8 cellular contexts compared by ENCODE assay signal in genomic region chr2:54666741-54667639, GRCh38. TPM values are rescaled to one million over a fixed set of nuclear protein-coding genes. Genes with fewer than 3 reads are reported as not detected.
DNase-seq lines count a peak whose midpoint lies in the region; ATAC-seq, FAIRE-seq and TF ChIP-seq lines count a peak whose summit lies in the region.

No MANE protein-coding gene starts in this region.

- DNase-seq in G401 (ENCODE audit: low spot score): peak; percentile 89
- DNase-seq in astrocyte (ENCODE audit: low read depth): peak; percentile 24
- peak; percentile 39 to 77 (median 68) for DNase-seq in right cardiac atrium
- peak; percentile 83 for DNase-seq in putamen (ENCODE audit: low spot score)
- DNase-seq in hepatic stellate cell (ENCODE audit: low spot score): no peak
- no peak for DNase-seq in activated CD4-positive, alpha-beta memory T cell treated with anti-CD3 and anti-CD28 coated beads for 36 hours

- H3K36me3 Mint-ChIP-seq in astrocyte (ENCODE audit: low read depth, unreplicated experiment): peaks cover 48% of the 10 kb centered on the region
- peaks cover 49% of the 10 kb centered on the region for H3K36me3 Mint-ChIP-seq in activated CD4-positive, alpha-beta memory T cell treated with anti-CD3 and anti-CD28 coated beads for 36 hours

- H2AFZ ChIP-seq in astrocyte (ENCODE audit: low read depth, low read length): no peak overlapping the region

- H3K9me3 Mint-ChIP-seq in astrocyte (ENCODE audit: unreplicated experiment): no peaks in the 10 kb centered on the region
- H3K9me3 Mint-ChIP-seq in activated CD4-positive, alpha-beta memory T cell treated with anti-CD3 and anti-CD28 coated beads for 36 hours: no peaks in the 10 kb centered on the region

- TF ChIP-seq CTCF in astrocyte (IDR thresholded peaks at IDR 0.05; ENCODE audit: insufficient read depth, low read depth, low read length): no peak

- no peak overlapping the region for H3K27ac Mint-ChIP-seq in astrocyte (ENCODE audit: unreplicated experiment)
- no peak overlapping the region for H3K27ac Mint-ChIP-seq in activated CD4-positive, alpha-beta memory T cell treated with anti-CD3 and anti-CD28 coated beads for 36 hours

- POLR2A ChIA-PET in activated CD4-positive, alpha-beta memory T cell treated with anti-CD3 and anti-CD28 coated beads for 36 hours (lab: Charles Lee): interaction anchor here (1.8 kb wide), 1 partner anchor 38 kb away, joined by 5 read pairs; no protein-coding TSS in a partner anchor

- H3K9me3 ChIP-seq in astrocyte (ENCODE audit: insufficient read depth, low read depth, low read length): no peaks in the 10 kb centered on the region
- H3K9me3 ChIP-seq in right cardiac atrium (ENCODE audit: control insufficient read depth, low read length): no peaks in the 10 kb centered on the region

- no peak overlapping the region for H3K4me3 ChIP-seq in astrocyte (ENCODE audit: insufficient read depth, low read depth, low read length)
- no peak overlapping the region for H3K4me3 ChIP-seq in right cardiac atrium (ENCODE audit: low read length)

- no peaks in the 10 kb centered on the region for H3K27me3 Mint-ChIP-seq in astrocyte (ENCODE audit: low read depth, unreplicated experiment)
- no peaks in the 10 kb centered on the region for H3K27me3 Mint-ChIP-seq in activated CD4-positive, alpha-beta memory T cell treated with anti-CD3 and anti-CD28 coated beads for 36 hours

- peaks cover 76% of the 10 kb centered on the region for H3K36me3 ChIP-seq in astrocyte (ENCODE audit: insufficient read depth, low read length)

- H3K27me3 ChIP-seq in astrocyte (ENCODE audit: insufficient read depth, low read length) (no peaks in the 10 kb centered on the region), right cardiac atrium (ENCODE audit: control insufficient read depth, insufficient read depth) (no peaks in the 10 kb centered on the region)

- no peak overlapping the region for H3K4me3 Mint-ChIP-seq in astrocyte (ENCODE audit: unreplicated experiment)
- H3K4me3 Mint-ChIP-seq in activated CD4-positive, alpha-beta memory T cell treated with anti-CD3 and anti-CD28 coated beads for 36 hours: no peak overlapping the region

- peak overlapping the region; percentile 45 for H3K27ac ChIP-seq in astrocyte (ENCODE audit: low read depth, low read length)
- peak overlapping the region; percentile 81 for H3K27ac ChIP-seq in right cardiac atrium (ENCODE audit: low read length)

- no peak for FAIRE-seq in astrocyte (lab: Jason Lieb, UNC)

- intact Hi-C loops in right cardiac atrium (cut with DNase I): no loop called here
- intact Hi-C loops in activated CD4-positive, alpha-beta memory T cell treated with anti-CD3 and anti-CD28 coated beads for 36 hours (cut with micrococcal nuclease): no loop called here

- ATAC-seq in right cardiac atrium: peak; percentile 57 to 74
- ATAC-seq in HG03469 (IDR thresholded peaks at IDR 0.05; ENCODE audit: unreplicated experiment): no peak
- no peak for ATAC-seq in HG03196 (IDR thresholded peaks at IDR 0.05; ENCODE audit: unreplicated experiment)

- CTCF ChIA-PET in activated CD4-positive, alpha-beta memory T cell treated with anti-CD3 and anti-CD28 coated beads for 36 hours (lab: Charles Lee): interaction anchor here (0.6 to 7.1 kb wide), 25 partner anchors 11 to 745 kb away, joined by 3 to 228 read pairs (median 4); partner anchors contain the start of gene EML6

- no peak overlapping the region for H3K9ac ChIP-seq in astrocyte (ENCODE audit: low read length)

- in situ Hi-C loops in G401 (cut with HindIII; ENCODE audit: low sequenced_read_pairs): no loop called here

- H4K20me1 ChIP-seq in astrocyte (ENCODE audit: insufficient read depth, low read length): peaks cover 47% of the 10 kb centered on the region

- peaks cover 12% of the 10 kb centered on the region for H3K4me1 Mint-ChIP-seq in astrocyte (ENCODE audit: low read depth, unreplicated experiment)
- peaks cover 2% of the 10 kb centered on the region for H3K4me1 Mint-ChIP-seq in activated CD4-positive, alpha-beta memory T cell treated with anti-CD3 and anti-CD28 coated beads for 36 hours (ENCODE audit: low read depth)

- WGBS in right cardiac atrium: 43% methylated on average over 10 of the region's 10 CpGs

- H3K79me2 ChIP-seq in astrocyte (ENCODE audit: insufficient read depth, low read length): peaks cover 9% of the 10 kb centered on the region

- H3K4me1 ChIP-seq in astrocyte (ENCODE audit: insufficient read depth, low read length) (peaks cover 19% of the 10 kb centered on the region), right cardiac atrium (ENCODE audit: control insufficient read depth, insufficient read depth, low read length) (peaks cover 18% of the 10 kb centered on the region)

- H3K4me2 ChIP-seq in astrocyte (ENCODE audit: low read length): peak overlapping the region; percentile 56

RNA-seq across cellular contexts. Expression of gene EML6, which starts 56.5 kb away (rescaled TPM):
- 0.20 and 4.2 TPM in 2 replicates for total RNA-seq in G401 (2014; rRNA removed; shearing (Covaris generic))
- 0.23 and 0.60 TPM in 2 replicates for total RNA-seq in astrocyte
- total RNA-seq in right cardiac atrium: 1 to 10 TPM in 2 of 4 donors, under 1 TPM in 2; 0.26 to 1.5 (median 0.89) TPM
- 0.43 TPM for polyA plus RNA-seq in right cardiac atrium
- under 1 TPM; 0.46 to 0.50 TPM for total RNA-seq in activated CD4-positive, alpha-beta memory T cell treated with anti-CD3 and anti-CD28 coated beads for 36 hours

Comparison
In these comparisons a context has a peak if more than half of its experiments do, and no peak if none do; other contexts are left out.
1. DNase-seq: peak in G401 (single experiment), astrocyte (single experiment), right cardiac atrium (3 of 3) and putamen (single experiment); none in hepatic stellate cell (single experiment) and activated CD4-positive, alpha-beta memory T cell treated with anti-CD3 and anti-CD28 coated beads for 36 hours (single experiment).
2. ATAC-seq: peak in right cardiac atrium (2 of 2); none in HG03469 (single experiment) and HG03196 (single experiment).